ENCODE assay signal across 9 cellular contexts in the genomic region with DNA sequence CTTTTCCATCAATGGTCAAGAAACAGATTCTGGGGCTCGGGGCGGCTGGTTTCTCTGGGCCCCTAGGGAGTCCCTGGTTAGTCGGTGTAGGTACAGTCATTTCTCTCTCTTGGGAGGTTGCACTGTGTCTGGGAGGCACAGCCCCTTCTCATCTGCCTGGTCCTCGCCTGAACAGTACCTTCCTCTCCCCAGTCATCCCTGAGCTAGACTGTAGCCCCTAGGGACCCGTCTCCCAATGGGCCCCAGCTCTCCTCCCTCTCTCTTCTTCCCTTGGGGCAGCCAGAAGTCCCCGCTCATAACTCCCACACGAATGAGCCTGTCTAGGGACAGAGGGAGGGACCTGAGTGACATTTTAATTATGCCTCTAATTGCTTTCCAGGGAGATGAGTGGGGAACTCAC. TPM values are rescaled to one million over a fixed set of nuclear protein-coding genes. Genes with fewer than 3 reads are reported as not detected.
DNase-seq lines count a peak whose midpoint lies in the region; ATAC-seq and TF ChIP-seq lines count a peak whose summit lies in the region.
"Had no signal": no experiment of that assay in that cellular context is flagged by ENCODE, and none has a peak within 500 bp of the region (broad histone marks: within the 10 kb centered on the region; RNA-seq: fewer than 3 reads in every experiment).

No MANE protein-coding gene starts in this region.

- ATAC-seq in GM19043 (IDR thresholded peaks at IDR 0.05; ENCODE audit: low read depth, unreplicated experiment) (peak; percentile 95), HG03460 (IDR thresholded peaks at IDR 0.05; ENCODE audit: unreplicated experiment) (peak; percentile 92), WTC11 (no peak)
- ATAC-seq in stimulated activated naive B cell treated with anti-CD40 and anti-IgM and Interleukin-4, amounts not matched to agents 10 μg/mL and 1 μg/mL and 100 μg/mL, for 72 hours (replicated peaks): peak; percentile 98 to 99
- ATAC-seq: mucosa of descending colon had no signal

- H3K27ac Mint-ChIP-seq in stimulated activated naive B cell treated with anti-CD40 and anti-IgM and Interleukin-4, amounts not matched to agents 10 μg/mL and 1 μg/mL and 100 μg/mL, for 72 hours: peak overlapping the region; percentile 75
- no peak overlapping the region for H3K27ac Mint-ChIP-seq in WTC11

- H3K9me3 Mint-ChIP-seq in stimulated activated naive B cell treated with anti-CD40 and anti-IgM and Interleukin-4, amounts not matched to agents 10 μg/mL and 1 μg/mL and 100 μg/mL, for 72 hours: no peaks in the 10 kb centered on the region
- no peaks in the 10 kb centered on the region for H3K9me3 Mint-ChIP-seq in WTC11

- H3K36me3 Mint-ChIP-seq in stimulated activated naive B cell treated with anti-CD40 and anti-IgM and Interleukin-4, amounts not matched to agents 10 μg/mL and 1 μg/mL and 100 μg/mL, for 72 hours: no peaks in the 10 kb centered on the region
- H3K36me3 Mint-ChIP-seq in WTC11: peaks cover 2% of the 10 kb centered on the region; the same call in 1 of the 2 replicates

- POLR2A ChIA-PET in HEK293T (lab: Yijun Ruan, JAX) (interaction anchor here (0.9 to 1.3 kb wide), 2 partner anchors 16 to 22 kb away, joined by 3 read pairs; no protein-coding TSS in a partner anchor), WTC11 (lab: Charles Lee) (interaction anchor here (0.9 kb wide), 1 partner anchor 23 kb away, joined by 3 read pairs; no protein-coding TSS in a partner anchor)

- H3K27me3 Mint-ChIP-seq in stimulated activated naive B cell treated with anti-CD40 and anti-IgM and Interleukin-4, amounts not matched to agents 10 μg/mL and 1 μg/mL and 100 μg/mL, for 72 hours: peaks cover 14 to 18% of the 10 kb centered on the region in 2 donors
- no peaks in the 10 kb centered on the region for H3K27me3 Mint-ChIP-seq in WTC11 (ENCODE audit: low read depth)

- TF ChIP-seq CTCF in WTC11 (IDR thresholded peaks at IDR 0.05): no peak

- CTCF ChIA-PET in HEK293T (lab: Yijun Ruan, JAX) (no interaction called here), WTC11 (lab: Charles Lee) (interaction anchor here (0.9 to 2.0 kb wide), 5 partner anchors 10 to 88 kb away, joined by 3 to 4 read pairs (median 3); a partner anchor contains a TSS)

- DNase-seq in HEK293T (ENCODE audit: extremely low spot score) (no peak), DMS114 treated with DMSO at 0.1 percent for 48 hours (lab: John Stamatoyannopoulos, UW; ENCODE audit: unreplicated experiment) (no peak), WTC11 (ENCODE audit: low spot score) (no peak), OCI-M2 (lab: John Stamatoyannopoulos, UW; ENCODE audit: unreplicated experiment) (no peak)
- peak; percentile 80 for DNase-seq in stimulated activated naive B cell treated with anti-CD40 and anti-IgM and Interleukin-4, amounts not matched to agents 10 μg/mL and 1 μg/mL and 100 μg/mL, for 72 hours
- DNase-seq: mucosa of descending colon, OCI-M1 had no signal

- peaks cover 24 to 25% of the 10 kb centered on the region in 2 donors for H3K4me1 Mint-ChIP-seq in stimulated activated naive B cell treated with anti-CD40 and anti-IgM and Interleukin-4, amounts not matched to agents 10 μg/mL and 1 μg/mL and 100 μg/mL, for 72 hours
- H3K4me1 Mint-ChIP-seq in WTC11: peaks cover 25% of the 10 kb centered on the region

- H3K4me3 Mint-ChIP-seq in stimulated activated naive B cell treated with anti-CD40 and anti-IgM and Interleukin-4, amounts not matched to agents 10 μg/mL and 1 μg/mL and 100 μg/mL, for 72 hours: peak overlapping the region in 1 of 2 donors; percentile 26
- no peak overlapping the region for H3K4me3 Mint-ChIP-seq in WTC11

TF ChIP-seq in HEK293T, 16 proteins besides CTCF, POLR2A, EP300 and RAD21:
- no peak for TF ChIP-seq ELF4 (IDR thresholded peaks at IDR 0.05)
- TF ChIP-seq, protein P1, sequence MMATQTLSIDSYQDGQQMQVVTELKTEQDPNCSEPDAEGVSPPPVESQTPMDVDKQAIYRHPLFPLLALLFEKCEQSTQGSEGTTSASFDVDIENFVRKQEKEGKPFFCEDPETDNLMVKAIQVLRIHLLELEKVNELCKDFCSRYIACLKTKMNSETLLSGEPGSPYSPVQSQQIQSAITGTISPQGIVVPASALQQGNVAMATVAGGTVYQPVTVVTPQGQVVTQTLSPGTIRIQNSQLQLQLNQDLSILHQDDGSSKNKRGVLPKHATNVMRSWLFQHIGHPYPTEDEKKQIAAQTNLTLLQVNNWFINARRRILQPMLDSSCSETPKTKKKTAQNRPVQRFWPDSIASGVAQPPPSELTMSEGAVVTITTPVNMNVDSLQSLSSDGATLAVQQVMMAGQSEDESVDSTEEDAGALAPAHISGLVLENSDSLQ (IDR thresholded peaks at IDR 0.05): peak; percentile 85

TF ChIP-seq in WTC11, 78 proteins besides CTCF, POLR2A, EP300 and RAD21 (continues in another document):
- TF ChIP-seq, protein P2, sequence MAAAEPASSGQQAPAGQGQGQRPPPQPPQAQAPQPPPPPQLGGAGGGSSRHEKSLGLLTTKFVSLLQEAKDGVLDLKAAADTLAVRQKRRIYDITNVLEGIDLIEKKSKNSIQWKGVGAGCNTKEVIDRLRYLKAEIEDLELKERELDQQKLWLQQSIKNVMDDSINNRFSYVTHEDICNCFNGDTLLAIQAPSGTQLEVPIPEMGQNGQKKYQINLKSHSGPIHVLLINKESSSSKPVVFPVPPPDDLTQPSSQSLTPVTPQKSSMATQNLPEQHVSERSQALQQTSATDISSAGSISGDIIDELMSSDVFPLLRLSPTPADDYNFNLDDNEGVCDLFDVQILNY (CRISPR knock-in tag; IDR thresholded peaks at IDR 0.05): no peak
- TF ChIP-seq FOXP1 (CRISPR knock-in tag; IDR thresholded peaks at IDR 0.05; ENCODE audit: borderline replicate concordance): no peak
- no peak for TF ChIP-seq ATF1 (CRISPR knock-in tag; IDR thresholded peaks at IDR 0.05)
- TF ChIP-seq, protein P3, sequence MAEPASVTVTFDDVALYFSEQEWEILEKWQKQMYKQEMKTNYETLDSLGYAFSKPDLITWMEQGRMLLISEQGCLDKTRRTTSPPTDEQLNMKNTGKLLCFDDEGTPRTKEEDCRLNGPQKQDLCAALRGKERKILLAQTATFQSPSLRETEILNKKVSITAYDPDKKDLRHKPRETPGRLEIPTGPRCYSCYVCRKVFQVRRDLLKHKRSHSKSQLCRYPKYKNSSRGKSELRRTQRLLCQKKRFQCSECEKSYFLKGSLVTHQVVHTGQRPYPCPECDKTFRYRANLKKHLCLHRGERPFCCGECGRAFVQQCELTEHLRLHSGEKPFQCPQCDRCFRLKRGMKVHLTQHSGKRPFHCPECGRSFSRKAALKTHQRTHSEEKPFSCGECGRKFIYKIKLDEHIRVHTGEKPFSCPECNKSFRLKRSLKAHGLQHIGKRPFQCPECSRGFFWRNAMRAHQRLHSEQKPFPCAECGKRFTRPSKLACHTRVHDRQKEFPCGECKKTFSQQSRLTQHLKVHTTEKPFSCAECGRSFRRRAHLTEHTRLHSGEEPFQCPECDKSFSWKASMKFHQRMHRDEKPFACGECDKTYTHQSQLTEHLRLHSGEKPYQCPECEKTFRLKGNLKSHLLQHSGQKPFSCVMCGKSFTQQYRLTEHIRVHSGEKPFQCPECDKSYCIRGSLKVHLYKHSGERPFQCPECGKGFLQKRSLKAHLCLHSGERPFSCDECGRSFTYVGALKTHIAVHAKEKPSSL (CRISPR knock-in tag; conservative IDR thresholded peaks at IDR 0.05): no peak
- no peak for TF ChIP-seq ZNF671 (CRISPR knock-in tag; IDR thresholded peaks at IDR 0.05)
- TF ChIP-seq ZNF423 (CRISPR knock-in tag; IDR thresholded peaks at IDR 0.05): no peak
- TF ChIP-seq, protein P4, sequence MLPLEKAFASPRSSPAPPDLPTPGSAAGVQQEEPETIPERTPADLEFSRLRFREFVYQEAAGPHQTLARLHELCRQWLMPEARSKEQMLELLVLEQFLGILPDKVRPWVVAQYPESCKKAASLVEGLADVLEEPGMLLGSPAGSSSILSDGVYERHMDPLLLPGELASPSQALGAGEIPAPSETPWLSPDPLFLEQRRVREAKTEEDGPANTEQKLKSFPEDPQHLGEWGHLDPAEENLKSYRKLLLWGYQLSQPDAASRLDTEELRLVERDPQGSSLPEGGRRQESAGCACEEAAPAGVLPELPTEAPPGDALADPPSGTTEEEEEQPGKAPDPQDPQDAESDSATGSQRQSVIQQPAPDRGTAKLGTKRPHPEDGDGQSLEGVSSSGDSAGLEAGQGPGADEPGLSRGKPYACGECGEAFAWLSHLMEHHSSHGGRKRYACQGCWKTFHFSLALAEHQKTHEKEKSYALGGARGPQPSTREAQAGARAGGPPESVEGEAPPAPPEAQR (CRISPR knock-in tag; IDR thresholded peaks at IDR 0.05): no peak
- TF ChIP-seq, protein P5, sequence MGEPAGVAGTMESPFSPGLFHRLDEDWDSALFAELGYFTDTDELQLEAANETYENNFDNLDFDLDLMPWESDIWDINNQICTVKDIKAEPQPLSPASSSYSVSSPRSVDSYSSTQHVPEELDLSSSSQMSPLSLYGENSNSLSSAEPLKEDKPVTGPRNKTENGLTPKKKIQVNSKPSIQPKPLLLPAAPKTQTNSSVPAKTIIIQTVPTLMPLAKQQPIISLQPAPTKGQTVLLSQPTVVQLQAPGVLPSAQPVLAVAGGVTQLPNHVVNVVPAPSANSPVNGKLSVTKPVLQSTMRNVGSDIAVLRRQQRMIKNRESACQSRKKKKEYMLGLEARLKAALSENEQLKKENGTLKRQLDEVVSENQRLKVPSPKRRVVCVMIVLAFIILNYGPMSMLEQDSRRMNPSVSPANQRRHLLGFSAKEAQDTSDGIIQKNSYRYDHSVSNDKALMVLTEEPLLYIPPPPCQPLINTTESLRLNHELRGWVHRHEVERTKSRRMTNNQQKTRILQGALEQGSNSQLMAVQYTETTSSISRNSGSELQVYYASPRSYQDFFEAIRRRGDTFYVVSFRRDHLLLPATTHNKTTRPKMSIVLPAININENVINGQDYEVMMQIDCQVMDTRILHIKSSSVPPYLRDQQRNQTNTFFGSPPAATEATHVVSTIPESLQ (CRISPR knock-in tag; IDR thresholded peaks at IDR 0.05): no peak
- TF ChIP-seq, protein P6, sequence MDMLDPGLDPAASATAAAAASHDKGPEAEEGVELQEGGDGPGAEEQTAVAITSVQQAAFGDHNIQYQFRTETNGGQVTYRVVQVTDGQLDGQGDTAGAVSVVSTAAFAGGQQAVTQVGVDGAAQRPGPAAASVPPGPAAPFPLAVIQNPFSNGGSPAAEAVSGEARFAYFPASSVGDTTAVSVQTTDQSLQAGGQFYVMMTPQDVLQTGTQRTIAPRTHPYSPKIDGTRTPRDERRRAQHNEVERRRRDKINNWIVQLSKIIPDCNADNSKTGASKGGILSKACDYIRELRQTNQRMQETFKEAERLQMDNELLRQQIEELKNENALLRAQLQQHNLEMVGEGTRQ (CRISPR knock-in tag; IDR thresholded peaks at IDR 0.05): no peak
- TF ChIP-seq, protein P7, sequence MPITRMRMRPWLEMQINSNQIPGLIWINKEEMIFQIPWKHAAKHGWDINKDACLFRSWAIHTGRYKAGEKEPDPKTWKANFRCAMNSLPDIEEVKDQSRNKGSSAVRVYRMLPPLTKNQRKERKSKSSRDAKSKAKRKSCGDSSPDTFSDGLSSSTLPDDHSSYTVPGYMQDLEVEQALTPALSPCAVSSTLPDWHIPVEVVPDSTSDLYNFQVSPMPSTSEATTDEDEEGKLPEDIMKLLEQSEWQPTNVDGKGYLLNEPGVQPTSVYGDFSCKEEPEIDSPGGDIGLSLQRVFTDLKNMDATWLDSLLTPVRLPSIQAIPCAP (CRISPR knock-in tag; IDR thresholded peaks at IDR 0.05): no peak
- no peak for TF ChIP-seq ZNF121 (CRISPR knock-in tag; IDR thresholded peaks at IDR 0.05)

RNA-seq across cellular contexts. Expression of a gene that starts 20.2 kb away (rescaled TPM):
- total RNA-seq in WTC11 (2021): not detected in 3 replicates
- total RNA-seq: mucosa of descending colon had no signal

RNA-seq across cellular contexts. Expression of a gene that starts 29.9 kb away (rescaled TPM):
- 17.0 to 18.8 TPM (median 18.4 TPM) in 3 replicates for total RNA-seq in WTC11 (2021)
